ENCODE assay signal across 9 cellular contexts in genomic region chr1:8015809-8016165, GRCh38. TPM values are rescaled to one million over a fixed set of nuclear protein-coding genes. Genes with fewer than 3 reads are reported as not detected.
DNase-seq lines count a peak whose midpoint lies in the region; ATAC-seq, FAIRE-seq and TF ChIP-seq lines count a peak whose summit lies in the region.
"Had no signal": no experiment of that assay in that cellular context is flagged by ENCODE, and none has a peak within 500 bp of the region (broad histone marks: within the 10 kb centered on the region; RNA-seq: fewer than 3 reads in every experiment).

No MANE protein-coding gene starts in this region.

- no peak overlapping the region for H4K5ac ChIP-seq in mesendoderm (ENCODE audit: low read length)

- no peaks in the 10 kb centered on the region for H3K9me3 ChIP-seq in pancreas

- H3K9ac ChIP-seq in mesendoderm (ENCODE audit: low read length): no peak overlapping the region

- no peak overlapping the region for H2BK5ac ChIP-seq in mesendoderm (ENCODE audit: low read length)

- intact Hi-C loops in pancreas (cut with DNase I): no loop called here

- H3K36me3 ChIP-seq in pancreas (peaks cover 0 to 70% (median 32%) of the 10 kb centered on the region in 3 donors), mesendoderm (ENCODE audit: control insufficient read depth, insufficient read depth, low read length) (peaks cover 6% of the 10 kb centered on the region)

- TF ChIP-seq CTCF in 22Rv1 (IDR thresholded peaks at IDR 0.05) (no peak), VCaP (conservative IDR thresholded peaks at IDR 0.05) (no peak), fibroblast of villous mesenchyme (IDR thresholded peaks at IDR 0.05; ENCODE audit: insufficient read depth, low read depth, low read length) (no peak), pancreas (IDR thresholded peaks at IDR 0.05) (no peak), GM13976 (IDR thresholded peaks at IDR 0.05; ENCODE audit: borderline replicate concordance, control extremely low read depth, extremely low read depth, insufficient read depth, missing control alignments) (no peak)

- H3K4me3 ChIP-seq in fibroblast of villous mesenchyme (ENCODE audit: low read depth, low read length) (peak overlapping the region; percentile 12), pancreas (peak overlapping the region in 1 of 4 donors; percentile 11), mesendoderm (ENCODE audit: low read length) (no peak overlapping the region)

- H4K8ac ChIP-seq in mesendoderm (ENCODE audit: low read depth, low read length): no peak overlapping the region

- H3K4ac ChIP-seq in mesendoderm (ENCODE audit: low read depth, low read length): no peak overlapping the region

- H3K27ac ChIP-seq in 22Rv1: peak overlapping the region; percentile 65
- H3K27ac ChIP-seq in VCaP: peak overlapping the region; percentile 80
- H3K27ac ChIP-seq in pancreas: peak overlapping the region; percentile 16 to 99 (median 61)
- no peak overlapping the region for H3K27ac ChIP-seq in mesendoderm (ENCODE audit: low read depth, low read length)

- in situ Hi-C loops in GM13976 (cut with MboI; ENCODE audit: low sequenced_read_pairs, unreplicated experiment): no loop called here

- no peak overlapping the region for H2AK5ac ChIP-seq in mesendoderm (ENCODE audit: low read length)

- ATAC-seq in pancreas: peak in 3 of 4 donors; percentile 42 to 55 (median 53)
- ATAC-seq: activated naive CD4-positive, alpha-beta T cell treated with anti-CD3 and anti-CD28 coated beads, Interleukin-2, amount 50 U/mL, for 72 hours had no signal

- no peak overlapping the region for H2BK15ac ChIP-seq in mesendoderm (replicated peaks; ENCODE audit: low read depth)

- H3K23ac ChIP-seq in mesendoderm (ENCODE audit: low read length): no peak overlapping the region

- H3K18ac ChIP-seq in mesendoderm (ENCODE audit: low read length): no peak overlapping the region

- H3K79me1 ChIP-seq in mesendoderm (ENCODE audit: low read length): peaks cover 7% of the 10 kb centered on the region

- peaks cover 43 to 55% (median 47%) of the 10 kb centered on the region in 3 donors for H3K4me1 ChIP-seq in pancreas
- H3K4me1 ChIP-seq in mesendoderm (ENCODE audit: control insufficient read depth, low read depth, low read length): peaks cover 7% of the 10 kb centered on the region

- FAIRE-seq in pancreas (lab: Jason Lieb, UNC): no peak

- DNase-seq in fibroblast of villous mesenchyme (ENCODE audit: low read depth) (peak; percentile 74), pancreas (peak in 1 of 6 donors; percentile 48), GM13976 (ENCODE audit: low spot score) (no peak), NCI-H146 (lab: John Stamatoyannopoulos, UW) (no peak), mesendoderm (no peak), OCI-M1 (lab: John Stamatoyannopoulos, UW) (no peak)

- no peak overlapping the region for H2BK120ac ChIP-seq in mesendoderm (ENCODE audit: low read depth, low read length)

- H3K79me2 ChIP-seq in mesendoderm (ENCODE audit: control insufficient read depth, insufficient read depth, low read length): peaks cover 35% of the 10 kb centered on the region

- no peak overlapping the region for H3K56ac ChIP-seq in mesendoderm (ENCODE audit: low read length)

- H3K27me3 ChIP-seq in pancreas (no peaks in the 10 kb centered on the region), mesendoderm (ENCODE audit: insufficient read depth, low read length, poor library complexity) (no peaks in the 10 kb centered on the region)

- WGBS in pancreas, 2 donors: 6 to 11% methylated on average over 2 of the region's 2 CpGs
- no CpG with 5 or more reads among the region's 2 CpGs for WGBS in mesendoderm (ENCODE audit: extremely low coverage, insufficient coverage, low lambda C conversion rate)

- no peak overlapping the region for H3K4me2 ChIP-seq in mesendoderm (ENCODE audit: low read length)

RNA-seq across cellular contexts. Expression of gene ERRFI1, which starts 10.3 kb away (rescaled TPM):
- total RNA-seq in fibroblast of villous mesenchyme: 34.8 and 70.4 TPM in 2 replicates
- 100 to 1,000 TPM in 3 of 6 donors, 10 to 100 TPM in 3; 36.4 to 392 (median 81.7) TPM for total RNA-seq in pancreas
- polyA plus RNA-seq in pancreas: 100 to 1,000 TPM in 1 of 2 donors, 10 to 100 TPM in 1; 88.2 to 129 TPM
- 16.0 TPM for polyA plus RNA-seq in mesendoderm (2013, experiment 1 of 2)
- polyA plus RNA-seq in mesendoderm (2013, experiment 2 of 2): 17.5 TPM

RNA-seq across cellular contexts. Expression of gene PARK7, which starts 54.3 kb away (rescaled TPM):
- total RNA-seq in fibroblast of villous mesenchyme: 172 and 198 TPM in 2 replicates
- 100 to 1,000 TPM in 5 of 6 donors, 10 to 100 TPM in 1; 99.8 to 143 (median 134) TPM for total RNA-seq in pancreas
- polyA plus RNA-seq in pancreas: 100 to 1,000 TPM; 174 to 176 TPM
- polyA plus RNA-seq in mesendoderm (2013, experiment 1 of 2): 277 TPM
- polyA plus RNA-seq in mesendoderm (2013, experiment 2 of 2): 273 TPM
